ENCODE assay signal across 31 cellular contexts in the genomic region with DNA sequence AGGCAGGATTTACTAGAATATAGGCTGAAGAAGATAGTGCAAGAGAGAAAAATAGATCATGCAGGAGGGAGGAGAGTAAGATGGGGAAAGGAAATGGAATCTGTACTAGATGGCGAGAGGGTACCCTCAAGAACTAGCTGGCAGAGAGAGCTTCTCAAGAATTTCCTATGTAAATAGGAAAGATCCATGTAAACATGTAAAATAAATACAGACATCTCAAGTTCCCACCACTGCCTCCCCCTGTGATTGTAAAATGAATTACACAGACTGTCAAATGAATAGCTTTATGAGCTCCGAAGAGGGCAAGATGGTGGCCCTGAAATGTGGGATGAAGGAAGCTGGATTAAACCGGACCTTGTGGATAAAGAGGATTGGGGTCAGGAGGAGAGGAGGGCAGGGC.
DNase-seq lines count a peak whose midpoint lies in the region; ATAC-seq, FAIRE-seq and TF ChIP-seq lines count a peak whose summit lies in the region.
"Had no signal": no experiment of that assay in that cellular context is flagged by ENCODE, and none has a peak within 500 bp of the region (broad histone marks: within the 10 kb centered on the region; RNA-seq: fewer than 3 reads in every experiment).

No MANE protein-coding gene starts in this region.

- peak overlapping the region; percentile 38 for H3K4ac ChIP-seq in trophoblast cell (ENCODE audit: low read depth, low read length)

- peak overlapping the region; percentile 79 for H2BK5ac ChIP-seq in trophoblast cell (ENCODE audit: low read depth, low read length, poor library complexity)

- peak overlapping the region; percentile 55 for H2BK12ac ChIP-seq in trophoblast cell (ENCODE audit: low read length)

- H3K27me3 ChIP-seq in GM23338 (ENCODE audit: insufficient read depth), result no peaks in the 10 kb centered on the region
- no peaks in the 10 kb centered on the region for H3K27me3 ChIP-seq in trophoblast cell (ENCODE audit: insufficient read depth, low read length)
- no peaks in the 10 kb centered on the region for H3K27me3 ChIP-seq in small intestine (ENCODE audit: control insufficient read depth in 2 of 2, insufficient read depth in 2 of 2, low read length in 2 of 2)
- H3K27me3 ChIP-seq: MG63, neutrophil, thyroid gland had no signal

- H3K18ac ChIP-seq in trophoblast cell (ENCODE audit: low read length), result peak overlapping the region; percentile 82

- peak overlapping the region; percentile 74 for H4K91ac ChIP-seq in trophoblast cell (ENCODE audit: low read depth, low read length)

- H3K4me2 ChIP-seq in GM23338 (no peak overlapping the region), trophoblast cell (ENCODE audit: low read length) (no peak overlapping the region)
- H3K4me2 ChIP-seq: KMS-11 had no signal

- DNase-seq in GM23338 (ENCODE audit: low spot score), result no peak
- peak; percentile 29 for DNase-seq in NCI-H69 (lab: John Stamatoyannopoulos, UW)
- peak; percentile 16 for DNase-seq in hepatic stellate cell (ENCODE audit: low spot score)
- no peak for DNase-seq in trophoblast cell
- DNase-seq in small intestine, result no peak
- DNase-seq in CD1c-positive myeloid dendritic cell (ENCODE audit: extremely low spot score), result no peak
- DNase-seq in activated naive CD8-positive, alpha-beta T cell treated with anti-CD3 and anti-CD28 coated beads, Interleukin-2, amount 50 U/mL, for 24 hours, result no peak
- DNase-seq: activated CD4-positive, alpha-beta memory T cell treated with anti-CD3 and anti-CD28 coated beads for 36 hours; activated CD4-positive, CD25-positive, alpha-beta regulatory T cell treated with anti-CD3 and anti-CD28 coated beads, Interleukin-2, amount 50 U/mL, for 72 hours; activated naive CD4-positive, alpha-beta T cell treated with Interleukin-2 at 50 U/mL for 16 hours; C1 segment of cervical spinal cord; immature natural killer cell; left ventricle myocardium inferior; MG63; NCI-H1105; NCI-H2029 treated with DMSO at 0.1 percent for 48 hours; NCI-H345; SHP77 treated with DMSO at 0.1 percent for 48 hours; stimulated activated CD4-positive, alpha-beta T cell treated with anti-CD3 and anti-CD28 coated beads, Interleukin-4, amount 100 ng/mL, for 24 hours; thyroid gland had no signal

- H3K27me3 Mint-ChIP-seq in GM23338 (ENCODE audit: insufficient read depth, low read depth, poor library complexity), result no peaks in the 10 kb centered on the region
- H3K27me3 Mint-ChIP-seq in activated naive CD8-positive, alpha-beta T cell treated with anti-CD3 and anti-CD28 coated beads, Interleukin-2, amount 50 U/mL, for 24 hours, result peaks cover 2% of the 10 kb centered on the region
- H3K27me3 Mint-ChIP-seq: brain, progenitor cell of endocrine pancreas had no signal

- no peak overlapping the region for H3K27ac ChIP-seq in GM23338 (ENCODE audit: low read depth)
- peak overlapping the region; percentile 66 for H3K27ac ChIP-seq in trophoblast cell (ENCODE audit: low read depth, low read length)
- no peak overlapping the region for H3K27ac ChIP-seq in small intestine (ENCODE audit: low read depth in 1 of 2, low read length in 1 of 2)
- H3K27ac ChIP-seq: KMS-11, left ventricle myocardium inferior, neutrophil, thyroid gland had no signal

- H3K9me3 Mint-ChIP-seq in GM23338, result no peaks in the 10 kb centered on the region
- no peaks in the 10 kb centered on the region for H3K9me3 Mint-ChIP-seq in activated naive CD8-positive, alpha-beta T cell treated with anti-CD3 and anti-CD28 coated beads, Interleukin-2, amount 50 U/mL, for 24 hours
- H3K9me3 Mint-ChIP-seq: activated CD4-positive, alpha-beta memory T cell treated with anti-CD3 and anti-CD28 coated beads for 36 hours; activated T-helper 1 cell treated with anti-CD3 and anti-CD28 coated beads, Interleukin-12 subunit alpha, Interleukin-12 subunit beta, Interleukin-2, Interleukin-4 antibody, amounts not matched to agents 30 ng/mL and 10 ng/mL and 1 ng/mL, durations not matched to agents 14 hours and 24 hours and 36 hours; brain; immature natural killer cell; mesothelial cell of epicardium had no signal

- H2BK120ac ChIP-seq in trophoblast cell (ENCODE audit: insufficient read depth, low read length, poor library complexity), result peak overlapping the region; percentile 6

- no peaks in the 10 kb centered on the region; the same call in 2 of the 3 replicates for H3K4me1 Mint-ChIP-seq in GM23338
- H3K4me1 Mint-ChIP-seq in activated naive CD8-positive, alpha-beta T cell treated with anti-CD3 and anti-CD28 coated beads, Interleukin-2, amount 50 U/mL, for 24 hours, result no peaks in the 10 kb centered on the region
- H3K4me1 Mint-ChIP-seq: brain had no signal

- no peak overlapping the region for H3K23ac ChIP-seq in trophoblast cell (ENCODE audit: low read length)

- H3K79me2 ChIP-seq in GM23338 (replicated peaks; ENCODE audit: insufficient read depth) (no peaks in the 10 kb centered on the region), trophoblast cell (ENCODE audit: control insufficient read depth, insufficient read depth, low read length, poor library complexity) (no peaks in the 10 kb centered on the region)

- TF ChIP-seq CTCF in GM23338 (conservative IDR thresholded peaks at IDR 0.05; ENCODE audit: low read depth in 2 of 2), result no peak

- no peak for ATAC-seq in GM23338
- no peak for ATAC-seq in activated naive CD8-positive, alpha-beta T cell treated with anti-CD3 and anti-CD28 coated beads, Interleukin-2, amount 50 U/mL, for 24 hours
- no peak for ATAC-seq in HG03460 (IDR thresholded peaks at IDR 0.05; ENCODE audit: unreplicated experiment)

- H4K12ac ChIP-seq in trophoblast cell (ENCODE audit: low read depth, low read length), result no peak overlapping the region

- H3K9me2 ChIP-seq in GM23338 (ENCODE audit: insufficient read depth), result no peaks in the 10 kb centered on the region

- H3K36me3 ChIP-seq in GM23338 (ENCODE audit: insufficient read depth) (no peaks in the 10 kb centered on the region), trophoblast cell (ENCODE audit: control insufficient read depth in 1 of 2, insufficient read depth in 2 of 2, low read length in 2 of 2) (peaks cover 17 to 26% of the 10 kb centered on the region in 2 experiments), small intestine (ENCODE audit: control insufficient read depth in 2 of 2, insufficient read depth in 2 of 2, low read length in 2 of 2) (no peaks in the 10 kb centered on the region)
- H3K36me3 ChIP-seq: left ventricle myocardium inferior, MG63, neutrophil, thyroid gland had no signal

- peak overlapping the region; percentile 6 for H4K8ac ChIP-seq in trophoblast cell (ENCODE audit: low read depth, low read length)

- no peak for FAIRE-seq in small intestine (lab: Jason Lieb, UNC)
- FAIRE-seq: colon, endothelial cell of umbilical vein, RCC 7860 had no signal

- H3F3A ChIP-seq in GM23338 (replicated peaks; ENCODE audit: low read depth), result no peaks in the 10 kb centered on the region

- no peaks in the 10 kb centered on the region for H4K20me1 ChIP-seq in GM23338 (replicated peaks; ENCODE audit: insufficient read depth)

- 0 out of 2 replicates have a peak overlapping the region, but pooled peaks have one; percentile 14 for H2AFZ ChIP-seq in GM23338
- no peak overlapping the region for H2AFZ ChIP-seq in trophoblast cell (ENCODE audit: insufficient read depth, low read length, poor library complexity)

- H3K4me1 ChIP-seq in GM23338 (ENCODE audit: insufficient read depth) (no peaks in the 10 kb centered on the region), trophoblast cell (ENCODE audit: control insufficient read depth in 1 of 2, insufficient read depth in 2 of 2, low read length in 2 of 2) (peaks cover 32% of the 10 kb centered on the region in 2 experiments), small intestine (ENCODE audit: control insufficient read depth in 2 of 2, insufficient read depth in 1 of 2, low read depth in 1 of 2, low read length in 1 of 2) (no peaks in the 10 kb centered on the region)
- H3K4me1 ChIP-seq: left ventricle myocardium inferior had no signal

- no peak overlapping the region for H3K27ac Mint-ChIP-seq in GM23338
- no peak overlapping the region for H3K27ac Mint-ChIP-seq in activated naive CD8-positive, alpha-beta T cell treated with anti-CD3 and anti-CD28 coated beads, Interleukin-2, amount 50 U/mL, for 24 hours
- H3K27ac Mint-ChIP-seq: activated CD4-positive, alpha-beta memory T cell treated with anti-CD3 and anti-CD28 coated beads for 36 hours; activated T-helper 1 cell treated with anti-CD3 and anti-CD28 coated beads, Interleukin-12 subunit alpha, Interleukin-12 subunit beta, Interleukin-2, Interleukin-4 antibody, amounts not matched to agents 30 ng/mL and 10 ng/mL and 1 ng/mL, durations not matched to agents 14 hours and 24 hours and 36 hours; brain; immature natural killer cell; mesothelial cell of epicardium; progenitor cell of endocrine pancreas had no signal

- H3K4me3 Mint-ChIP-seq in GM23338, result no peak overlapping the region
- no peak overlapping the region for H3K4me3 Mint-ChIP-seq in activated naive CD8-positive, alpha-beta T cell treated with anti-CD3 and anti-CD28 coated beads, Interleukin-2, amount 50 U/mL, for 24 hours
- H3K4me3 Mint-ChIP-seq: activated CD4-positive, alpha-beta memory T cell treated with anti-CD3 and anti-CD28 coated beads for 36 hours; activated T-helper 1 cell treated with anti-CD3 and anti-CD28 coated beads, Interleukin-12 subunit alpha, Interleukin-12 subunit beta, Interleukin-2, Interleukin-4 antibody, amounts not matched to agents 30 ng/mL and 10 ng/mL and 1 ng/mL, durations not matched to agents 14 hours and 24 hours and 36 hours; brain; immature natural killer cell; mesothelial cell of epicardium had no signal

- H3K4me3 ChIP-seq in GM23338, result no peak overlapping the region
- no peak overlapping the region for H3K4me3 ChIP-seq in trophoblast cell (ENCODE audit: low read depth, low read length)
- H3K4me3 ChIP-seq in small intestine (ENCODE audit: low read depth in 1 of 2, low read length in 2 of 2), result no peak overlapping the region
- H3K4me3 ChIP-seq: left ventricle myocardium inferior, MG63, thyroid gland had no signal

- no CpG with 5 or more reads among the region's 3 CpGs for WGBS in trophoblast cell (ENCODE audit: extremely low coverage, insufficient coverage, insufficient read length)
- 62 to 79% (median 65%) methylated on average over 3 of the region's 3 CpGs for WGBS in small intestine, 3 donors

- H3K79me1 ChIP-seq in trophoblast cell (ENCODE audit: low read length), result peaks cover 20% of the 10 kb centered on the region

- no peak overlapping the region for H3K9ac ChIP-seq in trophoblast cell (ENCODE audit: low read length)
- H3K9ac ChIP-seq: KMS-11 had no signal

- peaks cover 4% of the 10 kb centered on the region for H3K9me3 ChIP-seq in trophoblast cell (ENCODE audit: insufficient read depth, low read depth, low read length)
- H3K9me3 ChIP-seq in small intestine (ENCODE audit: control insufficient read depth, low read depth), result no peaks in the 10 kb centered on the region
- H3K9me3 ChIP-seq: Caco-2, left ventricle myocardium inferior, MG63, neutrophil, thyroid gland had no signal

- no peak overlapping the region for H3K14ac ChIP-seq in trophoblast cell (ENCODE audit: low read length)

- H3K36me3 Mint-ChIP-seq in GM23338 (ENCODE audit: low read depth), result no peaks in the 10 kb centered on the region
- no peaks in the 10 kb centered on the region for H3K36me3 Mint-ChIP-seq in activated naive CD8-positive, alpha-beta T cell treated with anti-CD3 and anti-CD28 coated beads, Interleukin-2, amount 50 U/mL, for 24 hours (ENCODE audit: low read depth)
- H3K36me3 Mint-ChIP-seq: activated CD4-positive, alpha-beta memory T cell treated with anti-CD3 and anti-CD28 coated beads for 36 hours; brain; immature natural killer cell had no signal

- H2AK5ac ChIP-seq in trophoblast cell (ENCODE audit: low read length), result peak overlapping the region; percentile 27

Comparison
In these comparisons a context has a peak if more than half of its experiments do, and no peak if none do; other contexts are left out.
1. DNase-seq: peak in NCI-H69 (single experiment) and hepatic stellate cell (single experiment); none in GM23338 (single experiment), trophoblast cell (0 of 2), small intestine (single experiment), CD1c-positive myeloid dendritic cell (single experiment) and activated naive CD8-positive, alpha-beta T cell treated with anti-CD3 and anti-CD28 coated beads, Interleukin-2, amount 50 U/mL, for 24 hours (single experiment).